29 cellular contexts compared by ENCODE assay signal in genomic region chr4:110624904-110625494, GRCh38. TPM values are rescaled to one million over a fixed set of nuclear protein-coding genes. Genes with fewer than 3 reads are reported as not detected.
"Had no signal": no experiment of that assay in that cellular context is flagged by ENCODE, and none has a peak within 500 bp of the region (broad histone marks: within the 10 kb centered on the region; RNA-seq: fewer than 3 reads in every experiment).

No MANE protein-coding gene starts in this region.

- H3K9me3 ChIP-seq: ascending aorta, breast epithelium, transverse colon, uterus had no signal

- H3K36me3 ChIP-seq: ascending aorta, breast epithelium, transverse colon, uterus, WERI-Rb-1 had no signal

- H3K4me3 Mint-ChIP-seq: activated CD4-positive, alpha-beta T cell treated with anti-CD3 and anti-CD28 coated beads, Interleukin-2, amount 10 ng/mL, durations not matched to agents 7 days and 5 days; activated CD8-positive, alpha-beta T cell treated with anti-CD3 and anti-CD28 coated beads for 36 hours; central memory CD8-positive, alpha-beta T cell; stimulated activated naive B cell treated with anti-CD40 and anti-IgM and Interleukin-4, amounts not matched to agents 10 μg/mL and 1 μg/mL and 100 μg/mL, for 72 hours had no signal

- H3K9me3 Mint-ChIP-seq: central memory CD8-positive, alpha-beta T cell had no signal

- DNase-seq: activated CD4-positive, alpha-beta T cell treated with anti-CD3 and anti-CD28 coated beads, Interleukin-2, amount 10 ng/mL, durations not matched to agents 7 days and 5 days; activated CD4-positive, CD25-positive, alpha-beta regulatory T cell treated with anti-CD3 and anti-CD28 coated beads, Interleukin-2, amount 50 U/mL, for 72 hours; activated CD8-positive, alpha-beta T cell treated with anti-CD3 and anti-CD28 coated beads for 36 hours; activated gamma-delta T cell treated with Interleukin-2 at 50 U/mL for 16 hours; activated T-cell treated with anti-CD3 and anti-CD28 coated beads, Interleukin-2, amount 50 U/mL, for 1 hour; effector memory CD4-positive, alpha-beta T cell; hypothalamus; occipital lobe; stimulated activated CD4-positive, alpha-beta T cell treated with anti-CD3 and anti-CD28 coated beads, Interleukin-2, amount 100 ng/mL, for 48 hours; stimulated activated CD8-positive, alpha-beta memory T cell treated with anti-CD3 and anti-CD28 coated beads, Interleukin-4, amount 100 ng/mL, for 48 hours; stimulated activated naive B cell treated with anti-CD40 and anti-IgM and Interleukin-4, amounts not matched to agents 10 μg/mL and 1 μg/mL and 100 μg/mL, for 72 hours; transverse colon; uterus; WERI-Rb-1 had no signal

- FAIRE-seq: colon, endothelial cell of umbilical vein, frontal cortex, islet of Langerhans had no signal

- H3K4me1 ChIP-seq: breast epithelium had no signal

- H3K27ac Mint-ChIP-seq: activated CD4-positive, alpha-beta T cell treated with anti-CD3 and anti-CD28 coated beads, Interleukin-2, amount 10 ng/mL, durations not matched to agents 7 days and 5 days; activated CD8-positive, alpha-beta T cell treated with anti-CD3 and anti-CD28 coated beads for 36 hours; activated naive CD4-positive, alpha-beta T cell treated with anti-CD3 and anti-CD28 coated beads, Interleukin-2, amount 50 U/mL, for 72 hours; stimulated activated naive B cell treated with anti-CD40 and anti-IgM and Interleukin-4, amounts not matched to agents 10 μg/mL and 1 μg/mL and 100 μg/mL, for 72 hours had no signal

- ATAC-seq: activated CD8-positive, alpha-beta T cell treated with anti-CD3 and anti-CD28 coated beads for 36 hours; activated naive CD4-positive, alpha-beta T cell treated with anti-CD3 and anti-CD28 coated beads, Interleukin-2, amount 50 U/mL, for 72 hours; esophagus mucosa; sciatic nerve; stimulated activated naive B cell treated with anti-CD40 and anti-IgM and Interleukin-4, amounts not matched to agents 10 μg/mL and 1 μg/mL and 100 μg/mL, for 72 hours had no signal

- H3K4me3 ChIP-seq: ascending aorta, breast epithelium, transverse colon, uterus had no signal

- H3K27ac ChIP-seq: ascending aorta, breast epithelium, transverse colon, uterus, WERI-Rb-1 had no signal

RNA-seq across cellular contexts. Expression of gene PITX2, which starts 2.1 kb away (rescaled TPM):
- total RNA-seq: activated CD4-positive, alpha-beta T cell treated with anti-CD3 and anti-CD28 coated beads, Interleukin-2, amount 10 ng/mL, durations not matched to agents 7 days and 5 days; activated CD8-positive, alpha-beta T cell treated with anti-CD3 and anti-CD28 coated beads for 36 hours; activated naive CD4-positive, alpha-beta T cell treated with anti-CD3 and anti-CD28 coated beads, Interleukin-2, amount 50 U/mL, for 72 hours; ascending aorta; dermis microvascular lymphatic vessel endothelial cell; frontal cortex; liver; mononuclear cell; occipital lobe; sciatic nerve; temporal lobe had no signal
- polyA plus RNA-seq: neural cell had no signal
